ENCODE assay signal across 23 cellular contexts in the genomic region with DNA sequence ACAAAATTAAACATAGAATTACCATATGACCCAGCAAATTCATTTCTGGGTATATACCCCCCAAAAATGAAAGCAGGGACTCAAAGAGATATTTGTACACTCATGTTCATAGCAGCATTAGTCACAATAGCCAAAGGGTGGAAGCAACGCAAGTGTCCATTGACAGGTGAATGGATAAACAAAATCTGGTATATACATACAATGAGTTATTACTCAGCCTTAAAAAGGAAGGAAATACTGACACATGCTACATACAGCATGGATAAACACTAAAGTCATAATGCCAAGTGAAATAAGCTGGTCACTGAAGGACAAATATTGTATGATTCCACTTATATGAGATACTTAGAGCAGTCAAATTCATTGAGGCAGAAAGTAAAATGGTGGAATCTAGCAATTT.
"Had no signal": no experiment of that assay in that cellular context is flagged by ENCODE, and none has a peak within 500 bp of the region (broad histone marks: within the 10 kb centered on the region; RNA-seq: fewer than 3 reads in every experiment).

No MANE protein-coding gene starts in this region.

- H3K9me3 ChIP-seq: gastrocnemius medialis, left ventricle myocardium inferior, lower lobe of right lung, psoas muscle, spleen, testis, tibial nerve, upper lobe of right lung, vagina had no signal

- FAIRE-seq: colon, keratinocyte had no signal

- H3K4me3 ChIP-seq: gastrocnemius medialis, left ventricle myocardium inferior, lower lobe of right lung, psoas muscle, spleen, testis, tibial nerve, upper lobe of right lung, vagina had no signal

- H3K36me3 ChIP-seq: gastrocnemius medialis, left ventricle myocardium inferior, lower lobe of right lung, spleen, tibial nerve, upper lobe of right lung, vagina had no signal

- ATAC-seq: esophagus mucosa; gastrocnemius medialis; lower lobe of right lung; psoas muscle; sciatic nerve; stimulated activated naive B cell treated with anti-CD40 and anti-IgM and Interleukin-4, amounts not matched to agents 10 μg/mL and 1 μg/mL and 100 μg/mL, for 72 hours; stimulated activated naive CD8-positive, alpha-beta T cell treated with anti-CD3 and anti-CD28 coated beads, Interleukin-15, amount 100 ng/mL, for 72 hours; upper lobe of right lung had no signal

- DNase-seq: gastrocnemius medialis; glutamatergic neuron; immature natural killer cell; left ventricle myocardium inferior; lower lobe of right lung; mesendoderm; naive B cell; psoas muscle; retina; spleen; stimulated activated CD4-positive, alpha-beta T cell treated with anti-CD3 and anti-CD28 coated beads, Interleukin-15, amount 100 ng/mL, for 24 hours; stimulated activated CD4-positive, alpha-beta T cell treated with anti-CD3 and anti-CD28 coated beads, Interleukin-1b, Interleukin-23, amount 100 ng/mL, for 48 hours; stimulated activated CD4-positive, alpha-beta T cell treated with anti-CD3 and anti-CD28 coated beads, Interleukin-4, amount 100 ng/mL, for 24 hours; stimulated activated naive B cell treated with anti-CD40 and anti-IgM and Interleukin-4, amounts not matched to agents 10 μg/mL and 1 μg/mL and 100 μg/mL, for 72 hours; stimulated activated naive CD8-positive, alpha-beta T cell treated with anti-CD3 and anti-CD28 coated beads, Interleukin-15, amount 100 ng/mL, for 72 hours; testis; upper lobe of right lung had no signal

- H3K27ac ChIP-seq: gastrocnemius medialis, left ventricle myocardium inferior, lower lobe of right lung, psoas muscle, spleen, testis, tibial nerve, upper lobe of right lung, vagina had no signal

- H3K4me1 ChIP-seq: gastrocnemius medialis, psoas muscle, testis, vagina had no signal

- H3K27me3 ChIP-seq: spleen, testis, tibial nerve, upper lobe of right lung, vagina had no signal
